ENCODE assay signal across 12 cellular contexts in the genomic region with DNA sequence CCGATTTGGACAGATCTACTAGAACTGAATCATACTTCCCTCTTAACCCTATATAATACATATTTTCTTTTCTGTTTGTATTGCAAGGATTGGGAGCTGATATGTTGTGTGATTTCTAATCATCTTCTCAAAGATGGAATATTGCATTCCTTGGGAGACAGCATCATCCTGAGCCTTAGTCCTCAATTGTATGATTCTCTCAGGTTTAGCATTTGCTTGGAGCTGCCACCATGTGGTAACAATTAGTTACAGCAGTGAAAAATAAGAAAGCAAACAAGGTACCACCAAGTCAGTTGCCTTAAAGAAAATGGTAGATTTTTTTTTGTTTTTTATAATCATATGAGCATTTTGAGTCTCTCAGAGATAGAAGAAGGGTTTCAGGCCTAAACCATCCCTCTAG. TPM values are rescaled to one million over a fixed set of nuclear protein-coding genes. Genes with fewer than 3 reads are reported as not detected.
DNase-seq lines count a peak whose midpoint lies in the region; ATAC-seq and TF ChIP-seq lines count a peak whose summit lies in the region.
"Had no signal": no experiment of that assay in that cellular context is flagged by ENCODE, and none has a peak within 500 bp of the region (broad histone marks: within the 10 kb centered on the region; RNA-seq: fewer than 3 reads in every experiment).

No MANE protein-coding gene starts in this region.

- H3K36me3 ChIP-seq in DOHH2 (ENCODE audit: control insufficient read depth, low read length) (peaks cover 76% of the 10 kb centered on the region), IMR-90 (ENCODE audit: control insufficient read depth, insufficient read depth, low read length) (peaks cover 51% of the 10 kb centered on the region), brain microvascular endothelial cell (replicated peaks) (peaks cover 66% of the 10 kb centered on the region), muscle layer of colon (ENCODE audit: insufficient read depth, low read length) (peaks cover 92% of the 10 kb centered on the region)
- H3K36me3 ChIP-seq: ovary had no signal

- H3K18ac ChIP-seq in IMR-90 (ENCODE audit: low read depth, low read length): no peak overlapping the region

- H3K27ac ChIP-seq in DOHH2 (ENCODE audit: low read depth, low read length) (no peak overlapping the region), IMR-90 (ENCODE audit: insufficient read depth, low read length) (no peak overlapping the region), brain microvascular endothelial cell (no peak overlapping the region), muscle layer of colon (ENCODE audit: low read depth, low read length) (peak overlapping the region; percentile 10)
- H3K27ac ChIP-seq: ovary had no signal

- WGBS in IMR-90 (ENCODE audit: extremely low coverage in 2 of 2, insufficient read length in 1 of 2), 2 experiments: no CpG with 5 or more reads among the region's 1 CpG

- no peak overlapping the region for H4K5ac ChIP-seq in IMR-90 (ENCODE audit: low read depth, low read length)

- H3K9me3 Mint-ChIP-seq in activated T-cell treated with anti-CD3 and anti-CD28 coated beads, Interleukin-2, amount 50 U/mL, for 72 hours: no peaks in the 10 kb centered on the region
- H3K9me3 Mint-ChIP-seq: activated CD4-positive, alpha-beta memory T cell treated with anti-CD3 and anti-CD28 coated beads for 36 hours; stimulated activated naive CD8-positive, alpha-beta T cell treated with anti-CD3 and anti-CD28 coated beads, Interleukin-15, Interleukin-2, amounts not matched to agents 100 ng/mL and 50 ng/mL, for 24 hours had no signal

- H3K27me3 ChIP-seq in DOHH2 (ENCODE audit: control insufficient read depth, low read length): no peaks in the 10 kb centered on the region
- no peaks in the 10 kb centered on the region for H3K27me3 ChIP-seq in IMR-90 (ENCODE audit: control insufficient read depth, insufficient read depth, low read length)
- no peaks in the 10 kb centered on the region for H3K27me3 ChIP-seq in brain microvascular endothelial cell (replicated peaks)
- H3K27me3 ChIP-seq in muscle layer of colon (ENCODE audit: control insufficient read depth in 1 of 2, insufficient read depth in 2 of 2, low read length in 2 of 2): no peaks in the 10 kb centered on the region
- H3K27me3 ChIP-seq: ovary had no signal

- ATAC-seq in IMR-90 (ENCODE audit: low read depth): peak; percentile 18; the same call in 1 of the 2 replicates
- no peak for ATAC-seq in activated T-cell treated with anti-CD3 and anti-CD28 coated beads, Interleukin-2, amount 50 U/mL, for 72 hours (replicated peaks in 1 of 2)

- H3K9me1 ChIP-seq in IMR-90 (ENCODE audit: insufficient read depth, low read length): peaks cover 14% of the 10 kb centered on the region

- TF ChIP-seq POLR2A in IMR-90 (IDR thresholded peaks at IDR 0.05; ENCODE audit: low read depth, low read length): no peak

- no peaks in the 10 kb centered on the region for H3K9me3 ChIP-seq in DOHH2 (ENCODE audit: control insufficient read depth, insufficient read depth, low read length)
- no peaks in the 10 kb centered on the region for H3K9me3 ChIP-seq in IMR-90 (ENCODE audit: control insufficient read depth, insufficient read depth, low read length)
- H3K9me3 ChIP-seq in muscle layer of colon (ENCODE audit: low read length): no peaks in the 10 kb centered on the region
- H3K9me3 ChIP-seq: ovary had no signal

- no peak overlapping the region for H2BK15ac ChIP-seq in IMR-90 (ENCODE audit: low read depth, low read length)

- no peak for DNase-seq in IMR-90
- no peak for DNase-seq in brain microvascular endothelial cell
- DNase-seq in GDM1 (lab: John Stamatoyannopoulos, UW): no peak
- no peak for DNase-seq in posterior cingulate gyrus
- DNase-seq in activated T-cell treated with anti-CD3 and anti-CD28 coated beads, Interleukin-2, amount 50 U/mL, for 72 hours: no peak
- no peak for DNase-seq in GF-D8 (lab: John Stamatoyannopoulos, UW)
- DNase-seq: activated CD4-positive, alpha-beta memory T cell treated with anti-CD3 and anti-CD28 coated beads for 36 hours; NCI-H774; ovary had no signal

- peaks cover 15 to 17% of the 10 kb centered on the region in 2 donors for H3K36me3 Mint-ChIP-seq in activated T-cell treated with anti-CD3 and anti-CD28 coated beads, Interleukin-2, amount 50 U/mL, for 72 hours (ENCODE audit: insufficient read depth in 2 of 2)

- H3K4me1 Mint-ChIP-seq in activated T-cell treated with anti-CD3 and anti-CD28 coated beads, Interleukin-2, amount 50 U/mL, for 72 hours (ENCODE audit: low read depth): peaks cover 6% of the 10 kb centered on the region

- H3K56ac ChIP-seq in IMR-90 (ENCODE audit: extremely low read depth, insufficient read depth, low read length): no peak overlapping the region

- H3K4me2 ChIP-seq in DOHH2 (ENCODE audit: low read length) (no peak overlapping the region), IMR-90 (ENCODE audit: low read depth, low read length) (no peak overlapping the region)

- H3K4me1 ChIP-seq in DOHH2 (ENCODE audit: control insufficient read depth, low read length) (no peaks in the 10 kb centered on the region), IMR-90 (ENCODE audit: control insufficient read depth, insufficient read depth, low read length) (peaks cover 7% of the 10 kb centered on the region), muscle layer of colon (ENCODE audit: insufficient read depth, low read length) (peaks cover 48% of the 10 kb centered on the region)

- H3K27me3 Mint-ChIP-seq in activated T-cell treated with anti-CD3 and anti-CD28 coated beads, Interleukin-2, amount 50 U/mL, for 72 hours (ENCODE audit: low read depth): no peaks in the 10 kb centered on the region
- H3K27me3 Mint-ChIP-seq: activated CD4-positive, alpha-beta memory T cell treated with anti-CD3 and anti-CD28 coated beads for 36 hours; stimulated activated naive CD8-positive, alpha-beta T cell treated with anti-CD3 and anti-CD28 coated beads, Interleukin-15, Interleukin-2, amounts not matched to agents 100 ng/mL and 50 ng/mL, for 24 hours had no signal

- H3K9me2 ChIP-seq in DOHH2 (replicated peaks; ENCODE audit: control insufficient read depth, low read length): no peaks in the 10 kb centered on the region

- no peak overlapping the region for H3K4ac ChIP-seq in IMR-90 (ENCODE audit: low read depth, low read length)

- dilution Hi-C loops in IMR-90 (cut with HindIII; ENCODE audit: low sequenced_read_pairs, unreplicated experiment): no loop called here

- CTCF ChIA-PET in IMR-90 (lab: Yijun Ruan, JAX): interaction anchor here (0.6 to 1.0 kb wide), 3 partner anchors 12 to 542 kb away, joined by 3 to 4 read pairs (median 4); a partner anchor contains a TSS

- H2AK9ac ChIP-seq in IMR-90 (replicated peaks; ENCODE audit: low read depth, low read length, poor library complexity): no peak overlapping the region

- in situ Hi-C loops in IMR-90 (cut with MboI; ENCODE audit: low sequenced_read_pairs): loop anchor here (25.0 kb wide), 1 partner anchor 983 kb away; no protein-coding TSS in a partner anchor
- in situ Hi-C loops in brain microvascular endothelial cell (cut with HindIII; ENCODE audit: low pct_ligation_motif_present, low sequenced_read_pairs): no loop called here

- no peaks in the 10 kb centered on the region for H3F3A ChIP-seq in DOHH2 (ENCODE audit: control insufficient read depth, insufficient read depth)

- H3K4me3 ChIP-seq in DOHH2 (ENCODE audit: low read length) (no peak overlapping the region), IMR-90 (ENCODE audit: insufficient read depth, low read depth, low read length) (no peak overlapping the region), brain microvascular endothelial cell (ENCODE audit: low read depth, low read length) (no peak overlapping the region), muscle layer of colon (ENCODE audit: low read depth in 1 of 2, low read length in 2 of 2) (no peak overlapping the region)
- H3K4me3 ChIP-seq: ovary had no signal

- no TSS peak for BruUV-seq in IMR-90 (replicated peaks; lab: Mats Ljungman, UMichigan)

- H3K79me1 ChIP-seq in IMR-90 (ENCODE audit: low read depth in 1 of 2, low read length in 2 of 2): peaks cover 20 to 49% of the 10 kb centered on the region in 2 experiments

- H3K23ac ChIP-seq in IMR-90 (ENCODE audit: low read depth, low read length): no peak overlapping the region

- intact Hi-C loops in IMR-90 (cut with micrococcal nuclease) (no loop called here), posterior cingulate gyrus (cut with DNase I) (no loop called here)

- no peak overlapping the region for H3K4me3 Mint-ChIP-seq in activated T-cell treated with anti-CD3 and anti-CD28 coated beads, Interleukin-2, amount 50 U/mL, for 72 hours
- H3K4me3 Mint-ChIP-seq: activated CD4-positive, alpha-beta memory T cell treated with anti-CD3 and anti-CD28 coated beads for 36 hours; stimulated activated naive CD8-positive, alpha-beta T cell treated with anti-CD3 and anti-CD28 coated beads, Interleukin-15, Interleukin-2, amounts not matched to agents 100 ng/mL and 50 ng/mL, for 24 hours had no signal

- no peak overlapping the region for H4K91ac ChIP-seq in IMR-90 (ENCODE audit: insufficient read depth, low read depth, low read length)

- H3K9ac ChIP-seq in IMR-90 (ENCODE audit: low read depth, low read length) (no peak overlapping the region), muscle layer of colon (ENCODE audit: low read length) (no peak overlapping the region)

- no peak overlapping the region for H2AFZ ChIP-seq in IMR-90 (replicated peaks; ENCODE audit: low read length, poor library complexity)

- H3K79me2 ChIP-seq in DOHH2 (ENCODE audit: control insufficient read depth, low read length): no peaks in the 10 kb centered on the region

- TF ChIP-seq RAD21 in IMR-90 (IDR thresholded peaks at IDR 0.05; ENCODE audit: low read length): 0 out of 2 replicates have a peak, but pooled peaks have one; percentile 6

- TF ChIP-seq CTCF in DOHH2 (IDR thresholded peaks at IDR 0.05; ENCODE audit: low read depth, low read length, poor library complexity, severe bottlenecking) (peak; percentile 54), IMR-90 (conservative IDR thresholded peaks at IDR 0.05; ENCODE audit: low read depth, low read length) (peak; percentile 34), brain microvascular endothelial cell (IDR thresholded peaks at IDR 0.05; ENCODE audit: low read depth, low read length, missing control alignments) (peak; percentile 44)

- peak overlapping the region; percentile 58 for H2BK5ac ChIP-seq in IMR-90 (ENCODE audit: low read depth, low read length, poor library complexity, severe bottlenecking)

- H2BK120ac ChIP-seq in IMR-90 (ENCODE audit: low read depth, low read length): no peak overlapping the region

- H2BK20ac ChIP-seq in IMR-90 (ENCODE audit: low read depth, low read length): no peak overlapping the region

- H3K27ac Mint-ChIP-seq in activated T-cell treated with anti-CD3 and anti-CD28 coated beads, Interleukin-2, amount 50 U/mL, for 72 hours: no peak overlapping the region
- H3K27ac Mint-ChIP-seq: activated CD4-positive, alpha-beta memory T cell treated with anti-CD3 and anti-CD28 coated beads for 36 hours; stimulated activated naive CD8-positive, alpha-beta T cell treated with anti-CD3 and anti-CD28 coated beads, Interleukin-15, Interleukin-2, amounts not matched to agents 100 ng/mL and 50 ng/mL, for 24 hours had no signal

- H4K8ac ChIP-seq in IMR-90 (ENCODE audit: low read depth in 2 of 2, low read length in 2 of 2): no peak overlapping the region

- no peak overlapping the region for H2AK5ac ChIP-seq in IMR-90 (ENCODE audit: low read depth, low read length)

- H3K14ac ChIP-seq in IMR-90 (replicated peaks; ENCODE audit: low read depth, low read length): no peak overlapping the region

- POLR2A ChIA-PET in IMR-90 (lab: Charles Lee; ENCODE audit: unreplicated experiment): interaction anchor here (0.6 kb wide), 1 partner anchor 515 kb away, joined by 3 read pairs; no protein-coding TSS in a partner anchor

- H4K20me1 ChIP-seq in DOHH2 (ENCODE audit: control insufficient read depth, insufficient read depth, low read depth, low read length): no peaks in the 10 kb centered on the region
- H4K20me1 ChIP-seq in IMR-90 (ENCODE audit: insufficient read depth, low read length): peaks cover 5% of the 10 kb centered on the region; the same call in 1 of the 2 replicates

RNA-seq across cellular contexts. Expression of a gene that starts 11.9 kb away (rescaled TPM):
- total RNA-seq in IMR-90 (2012; rRNA removed): 90.0 and 113 TPM in 2 replicates
- polyA plus RNA-seq in IMR-90 (2012; rRNA removed): 31.1 and 35.9 TPM in 2 replicates
- polyA plus RNA-seq in IMR-90 (2012; cell fraction: cytosol; rRNA removed): 23.1 and 25.6 TPM in 2 replicates
- 30.1 and 42.6 TPM in 2 replicates for polyA plus RNA-seq in IMR-90 (2012; cell fraction: nucleus; rRNA removed; ENCODE audit: low replicate concordance)
- 10 to 100 TPM; 29.5 to 37.1 TPM for total RNA-seq in activated T-cell treated with anti-CD3 and anti-CD28 coated beads, Interleukin-2, amount 50 U/mL, for 72 hours
